In genomic region chr7:124692420-124692819, GRCh38 we compare ENCODE assay signal across 1 cellular context.
TF ChIP-seq lines count a peak whose summit lies in the region.

No MANE protein-coding gene starts in this region.

TF ChIP-seq in IMR-90, 13 proteins besides CTCF, POLR2A, EP300 and RAD21:
- TF ChIP-seq RCOR1 (IDR thresholded peaks at IDR 0.05; ENCODE audit: insufficient replicate concordance, low read length) = no peak
- no peak for TF ChIP-seq BHLHE40 (IDR thresholded peaks at IDR 0.05; ENCODE audit: low read depth, low read length)
- TF ChIP-seq MAFK (IDR thresholded peaks at IDR 0.05; ENCODE audit: low read depth, low read length) = no peak
- TF ChIP-seq, protein P1, sequence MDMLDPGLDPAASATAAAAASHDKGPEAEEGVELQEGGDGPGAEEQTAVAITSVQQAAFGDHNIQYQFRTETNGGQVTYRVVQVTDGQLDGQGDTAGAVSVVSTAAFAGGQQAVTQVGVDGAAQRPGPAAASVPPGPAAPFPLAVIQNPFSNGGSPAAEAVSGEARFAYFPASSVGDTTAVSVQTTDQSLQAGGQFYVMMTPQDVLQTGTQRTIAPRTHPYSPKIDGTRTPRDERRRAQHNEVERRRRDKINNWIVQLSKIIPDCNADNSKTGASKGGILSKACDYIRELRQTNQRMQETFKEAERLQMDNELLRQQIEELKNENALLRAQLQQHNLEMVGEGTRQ (IDR thresholded peaks at IDR 0.05; ENCODE audit: low read depth, low read length) = no peak
- TF ChIP-seq FOS (IDR thresholded peaks at IDR 0.05; ENCODE audit: low read depth, low read length) = no peak
- no peak for TF ChIP-seq ELK1 (IDR thresholded peaks at IDR 0.05; ENCODE audit: borderline replicate concordance, low read depth, low read length)
- TF ChIP-seq MAZ (IDR thresholded peaks at IDR 0.05; ENCODE audit: borderline replicate concordance, low read depth, low read length) = no peak
- TF ChIP-seq CHD1 (IDR thresholded peaks at IDR 0.05; ENCODE audit: low read depth, low read length) = no peak
- TF ChIP-seq CEBPB (IDR thresholded peaks at IDR 0.05; ENCODE audit: low read depth, low read length) = no peak
- TF ChIP-seq SMC3 (IDR thresholded peaks at IDR 0.05; ENCODE audit: low read depth, low read length) = no peak
- no peak for TF ChIP-seq RFX5 (IDR thresholded peaks at IDR 0.05; ENCODE audit: low read depth, low read length)
- TF ChIP-seq NFE2L2 (IDR thresholded peaks at IDR 0.05; ENCODE audit: low read depth, low read length) = no peak
- no peak for TF ChIP-seq MXI1 (IDR thresholded peaks at IDR 0.05; ENCODE audit: borderline replicate concordance, low read depth, low read length)
TF ChIP-seq in IMR-90: peak in this region for 0.
